In the genomic region with DNA sequence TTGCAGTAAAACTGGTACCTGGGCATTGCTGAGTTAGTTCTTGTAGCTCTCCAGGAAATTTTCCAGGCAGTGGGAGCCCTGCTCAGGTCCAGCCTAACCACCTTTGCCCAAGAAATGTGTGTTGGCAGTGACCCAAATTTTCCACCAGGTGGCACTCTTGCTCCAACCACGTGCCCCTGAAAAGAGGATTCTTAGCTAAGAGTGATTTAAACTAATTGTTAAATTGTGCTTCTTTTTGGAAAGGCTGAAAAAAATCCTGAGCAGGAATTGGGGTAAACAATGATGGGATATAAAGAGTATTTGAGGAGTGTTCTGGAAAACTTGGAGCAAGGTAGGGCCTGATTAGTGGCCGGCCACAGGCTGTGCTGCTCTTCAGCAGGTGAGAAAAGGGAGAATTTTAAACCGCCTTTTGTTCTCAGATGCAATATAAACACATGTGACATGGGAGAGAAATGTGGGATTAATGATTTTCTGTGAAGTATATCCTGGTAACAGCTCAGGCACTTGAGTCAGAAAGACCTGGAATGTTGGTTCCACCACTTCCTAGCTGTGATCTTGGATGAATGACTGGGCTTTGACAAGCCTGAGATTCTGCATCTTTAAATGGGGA, we compare ENCODE assay signal across 8 cellular contexts.
A peak's percentile ranks its signal among the peaks of the same experiment; 100 is the strongest.
DNase-seq lines count a peak whose midpoint lies in the region; ATAC-seq and TF ChIP-seq lines count a peak whose summit lies in the region.

No MANE protein-coding gene starts in this region.

- H3K4me3 ChIP-seq in stomach = no peak overlapping the region

- DNase-seq in GM10248 (ENCODE audit: extremely low spot score) = peak; percentile 61
- peak; percentile 69 for DNase-seq in HT1080 (ENCODE audit: low read depth)
- DNase-seq in RPMI8226 = peak; percentile 70
- peak; percentile 55 to 63 for DNase-seq in activated T-helper 1 cell treated with anti-CD3 and anti-CD28 coated beads, Interleukin-2, amount 50 U/mL, for 16 hours (ENCODE audit: low read depth in 1 of 2, low spot score in 1 of 2)
- DNase-seq in fibroblast of peridontal ligament (ENCODE audit: extremely low read depth) = peak; percentile 86
- DNase-seq in nephron progenitor cell = peak; percentile 79
- peak; percentile 87 for DNase-seq in stomach

- TF ChIP-seq CTCF in GM10248 (IDR thresholded peaks at IDR 0.05; ENCODE audit: control extremely low read depth, extremely low read depth, low read depth, missing control alignments) (peak; percentile 84), nephron progenitor cell (IDR thresholded peaks at IDR 0.05) (peak; percentile 96), stomach (IDR thresholded peaks at IDR 0.05) (peak in 5 of 7 experiments; percentile 71 to 91 (median 87))

- peak overlapping the region in 3 of 5 donors; percentile 36 to 85 (median 47) for H3K27ac ChIP-seq in stomach

- H3K27me3 Mint-ChIP-seq in nephron progenitor cell (ENCODE audit: low read depth, poor library complexity) = peaks cover 4% of the 10 kb centered on the region

- CTCF ChIA-PET in GM10248 (lab: Yijun Ruan, JAX) = interaction anchor here (0.6 to 8.0 kb wide), 87 partner anchors 10 to 730 kb away, joined by 3 to 115 read pairs (median 5); a partner anchor contains a TSS

- H3K9me3 Mint-ChIP-seq in nephron progenitor cell = peaks cover 44% of the 10 kb centered on the region

- H3K4me1 ChIP-seq in stomach = peaks cover 16 to 51% (median 28%) of the 10 kb centered on the region in 4 donors

- no peaks in the 10 kb centered on the region for H3K36me3 ChIP-seq in stomach

- peak overlapping the region; percentile 64 for H3K27ac Mint-ChIP-seq in nephron progenitor cell

- POLR2A ChIA-PET in GM10248 (lab: Yijun Ruan, JAX) = interaction anchor here (1.0 kb wide), 1 partner anchor 47 kb away, joined by 3 read pairs; no protein-coding TSS in a partner anchor

- H3K36me3 Mint-ChIP-seq in nephron progenitor cell (ENCODE audit: low read depth) = peaks cover 20% of the 10 kb centered on the region

- intact Hi-C loops in stomach (cut with DNase I; ENCODE audit: low total_unique reads) = loop anchor here (5.0 to 10.0 kb wide), 3 partner anchors 115 to 553 kb away; no protein-coding TSS in a partner anchor

- H3K4me1 Mint-ChIP-seq in nephron progenitor cell = peaks cover 50% of the 10 kb centered on the region

- no peak for ATAC-seq in GM18873 (IDR thresholded peaks at IDR 0.05; ENCODE audit: low FRiP score, unreplicated experiment)

- no peak for TF ChIP-seq EP300 in stomach (IDR thresholded peaks at IDR 0.05)

- no peaks in the 10 kb centered on the region for H3K9me3 ChIP-seq in stomach

- H3K27me3 ChIP-seq in stomach = no peaks in the 10 kb centered on the region

- WGBS in stomach, 5 donors = 36 to 71% (median 47%) methylated on average over 2 to 3 of the region's 3 CpGs

- peak overlapping the region; percentile 7 for H3K4me3 Mint-ChIP-seq in nephron progenitor cell

- TF ChIP-seq POLR2A in stomach (IDR thresholded peaks at IDR 0.05) = no peak
